ENCODE assay signal across 8 cellular contexts in genomic region chr17:18038861-18039534, GRCh38.
DNase-seq lines count a peak whose midpoint lies in the region; ATAC-seq lines count a peak whose summit lies in the region.

Gene ATPAF2 (minus strand): TSS chr17:18039168. CDS start chr17:18039013, 155 bp downstream.
Gene GID4 (plus strand): TSS chr17:18039408. CDS start chr17:18039465, 57 bp downstream.

- peaks cover 10% of the 10 kb centered on the region for H3K36me3 Mint-ChIP-seq in central memory CD8-positive, alpha-beta T cell (ENCODE audit: insufficient read depth)

- peak within 1 kb of the TSS; percentile 89 for H3K27ac Mint-ChIP-seq in central memory CD8-positive, alpha-beta T cell (ENCODE audit: low read depth)

- H3K27me3 Mint-ChIP-seq in central memory CD8-positive, alpha-beta T cell: no peaks in the 10 kb centered on the region

- peaks cover 60% of the 10 kb centered on the region for H3K4me1 Mint-ChIP-seq in central memory CD8-positive, alpha-beta T cell

- H3K4me3 Mint-ChIP-seq in central memory CD8-positive, alpha-beta T cell: peak within 1 kb of the TSS; percentile 88

- H3K9me3 Mint-ChIP-seq in central memory CD8-positive, alpha-beta T cell: no peaks in the 10 kb centered on the region

- peak; percentile 92 for ATAC-seq in GM19025 (IDR thresholded peaks at IDR 0.05; ENCODE audit: low read depth, unreplicated experiment)
- peak; percentile 93 for ATAC-seq in HG03280 (IDR thresholded peaks at IDR 0.05; ENCODE audit: unreplicated experiment)
- peak; percentile 94 for ATAC-seq in central memory CD8-positive, alpha-beta T cell (replicated peaks; ENCODE audit: extremely low read depth, poor library complexity, severe bottlenecking)

- DNase-seq in AG20443 (ENCODE audit: low spot score): peak; percentile 99
- peak; percentile 87 for DNase-seq in NCI-H345 treated with DMSO at 0.1 percent for 48 hours (lab: John Stamatoyannopoulos, UW; ENCODE audit: unreplicated experiment)
- peak; percentile 99 for DNase-seq in activated CD4-positive, CD25-positive, alpha-beta regulatory T cell treated with anti-CD3 and anti-CD28 coated beads, Interleukin-2, amount 50 U/mL, for 16 hours (ENCODE audit: low read depth, low spot score)
- peak; percentile 98 to 99 for DNase-seq in central memory CD8-positive, alpha-beta T cell (ENCODE audit: low spot score in 2 of 2)
- peak; percentile 99 for DNase-seq in iris pigment epithelial cell (ENCODE audit: low read depth)
- DNase-seq in stimulated activated CD4-positive, alpha-beta T cell treated with anti-CD3 and anti-CD28 coated beads, Interleukin-12 subunit alpha, Interleukin-12 subunit beta, amount 100 ng/mL, for 24 hours (ENCODE audit: low read depth in 2 of 2): peak; percentile 98 to 99

Comparison
In these comparisons a context has a peak if more than half of its experiments do, and no peak if none do; other contexts are left out.
1. Peak in every context shown above with its lines: DNase-seq and ATAC-seq.